In genomic region chr16:88570691-88571092, GRCh38 we compare ENCODE assay signal across 8 cellular contexts. TPM values are rescaled to one million over a fixed set of nuclear protein-coding genes. Genes with fewer than 3 reads are reported as not detected.
DNase-seq lines count a peak whose midpoint lies in the region; ATAC-seq and TF ChIP-seq lines count a peak whose summit lies in the region.

No MANE protein-coding gene starts in this region.

- peak; percentile 41 for DNase-seq in GM12865 (ENCODE audit: low read depth)
- DNase-seq in T-helper 2 cell treated with Interferon-gamma antibody and Interleukin-4, amounts not matched to agents 5 μg/mL and 100 μg/mL, for 36 hours (ENCODE audit: low spot score) = peak; percentile 46
- DNase-seq in transverse colon = peak; percentile 32
- DNase-seq in HPDE6-E6E7 (ENCODE audit: extremely low spot score) = no peak
- no peak for DNase-seq in posterior vena cava (ENCODE audit: low spot score)

- H3K27ac Mint-ChIP-seq in T-helper 2 cell treated with Interferon-gamma antibody and Interleukin-4, amounts not matched to agents 5 μg/mL and 100 μg/mL, for 36 hours = peak overlapping the region; percentile 79
- peak overlapping the region; percentile 84 for H3K27ac Mint-ChIP-seq in dendritic cell treated with granulocyte-macrophage colony-stimulating factor and Interleukin-4, amounts not matched to agents 40 ng/mL and 50 ng/mL, for 4 days

- TF ChIP-seq POLR2A in transverse colon (IDR thresholded peaks at IDR 0.05) = no peak

- WGBS in transverse colon (ENCODE audit: low coverage in 1 of 2), 2 donors = 0% methylated on average over 21 of the region's 35 CpGs; no CpG with 5 or more reads in 1 of the 2 donors

- H3K4me1 ChIP-seq in mucosa of stomach (ENCODE audit: control insufficient read depth, insufficient read depth, low read length) = peaks cover 17% of the 10 kb centered on the region
- peaks cover 11 to 22% (median 16%) of the 10 kb centered on the region in 4 donors for H3K4me1 ChIP-seq in transverse colon

- peak overlapping the region; percentile 73 for H3K9ac ChIP-seq in mucosa of stomach (ENCODE audit: low read length)

- TF ChIP-seq EP300 in transverse colon (IDR thresholded peaks at IDR 0.05; ENCODE audit: low read depth) = no peak

- H3K27me3 Mint-ChIP-seq in T-helper 2 cell treated with Interferon-gamma antibody and Interleukin-4, amounts not matched to agents 5 μg/mL and 100 μg/mL, for 36 hours (ENCODE audit: low read depth) = no peaks in the 10 kb centered on the region
- H3K27me3 Mint-ChIP-seq in dendritic cell treated with granulocyte-macrophage colony-stimulating factor and Interleukin-4, amounts not matched to agents 40 ng/mL and 50 ng/mL, for 4 days = peaks cover 1% of the 10 kb centered on the region

- in situ Hi-C loops in transverse colon (cut with MboI; ENCODE audit: low pct_ligation_motif_present in 1 of 4, low pct_unique_long_range_greater_than_20kb in 1 of 4, low sequenced_read_pairs in 3 of 4) = loop anchor here in 1 of 4 donors (25.0 kb wide), 1 partner anchor 133 kb away; no protein-coding TSS in a partner anchor

- intact Hi-C loops in dendritic cell treated with granulocyte-macrophage colony-stimulating factor and Interleukin-4, amounts not matched to agents 40 ng/mL and 50 ng/mL, for 4 days (cut with micrococcal nuclease) = loop anchor here (1.0 kb wide), 1 partner anchor 21 kb away; no protein-coding TSS in a partner anchor
- intact Hi-C loops in transverse colon (cut with DNase I; ENCODE audit: low total_unique reads) (no loop called here), posterior vena cava (cut with DNase I) (no loop called here)

- peak overlapping the region; percentile 81 to 90 (median 90) for H3K27ac ChIP-seq in transverse colon

- H3K27me3 ChIP-seq in mucosa of stomach (ENCODE audit: control insufficient read depth, insufficient read depth, low read length) = no peaks in the 10 kb centered on the region
- H3K27me3 ChIP-seq in transverse colon = no peaks in the 10 kb centered on the region

- H3K4me3 ChIP-seq in GM12865 (ENCODE audit: low read depth, low read length) (peak overlapping the region; percentile 73), mucosa of stomach (ENCODE audit: low read length) (peak overlapping the region; percentile 67), transverse colon (peak overlapping the region; percentile 69 to 94 (median 92))

- no peaks in the 10 kb centered on the region for H3K9me3 Mint-ChIP-seq in T-helper 2 cell treated with Interferon-gamma antibody and Interleukin-4, amounts not matched to agents 5 μg/mL and 100 μg/mL, for 36 hours
- H3K9me3 Mint-ChIP-seq in dendritic cell treated with granulocyte-macrophage colony-stimulating factor and Interleukin-4, amounts not matched to agents 40 ng/mL and 50 ng/mL, for 4 days = no peaks in the 10 kb centered on the region

- peak; percentile 19 for ATAC-seq in HG03060 (IDR thresholded peaks at IDR 0.05; ENCODE audit: low read depth, unreplicated experiment)

- H3K36me3 ChIP-seq in mucosa of stomach (ENCODE audit: control insufficient read depth, insufficient read depth, low read length) (no peaks in the 10 kb centered on the region), transverse colon (no peaks in the 10 kb centered on the region)

- H3K9me3 ChIP-seq in mucosa of stomach (ENCODE audit: control insufficient read depth, low read length) (no peaks in the 10 kb centered on the region), transverse colon (no peaks in the 10 kb centered on the region)

- H3K4me3 Mint-ChIP-seq in T-helper 2 cell treated with Interferon-gamma antibody and Interleukin-4, amounts not matched to agents 5 μg/mL and 100 μg/mL, for 36 hours = peak overlapping the region; percentile 89
- peak overlapping the region; percentile 76 for H3K4me3 Mint-ChIP-seq in dendritic cell treated with granulocyte-macrophage colony-stimulating factor and Interleukin-4, amounts not matched to agents 40 ng/mL and 50 ng/mL, for 4 days

- H3K36me3 Mint-ChIP-seq in T-helper 2 cell treated with Interferon-gamma antibody and Interleukin-4, amounts not matched to agents 5 μg/mL and 100 μg/mL, for 36 hours (ENCODE audit: low read depth) = peaks cover 21% of the 10 kb centered on the region
- H3K36me3 Mint-ChIP-seq in dendritic cell treated with granulocyte-macrophage colony-stimulating factor and Interleukin-4, amounts not matched to agents 40 ng/mL and 50 ng/mL, for 4 days (ENCODE audit: low read depth) = peaks cover 39% of the 10 kb centered on the region

- peaks cover 26% of the 10 kb centered on the region for H3K4me1 Mint-ChIP-seq in T-helper 2 cell treated with Interferon-gamma antibody and Interleukin-4, amounts not matched to agents 5 μg/mL and 100 μg/mL, for 36 hours (ENCODE audit: low read depth)
- H3K4me1 Mint-ChIP-seq in dendritic cell treated with granulocyte-macrophage colony-stimulating factor and Interleukin-4, amounts not matched to agents 40 ng/mL and 50 ng/mL, for 4 days (ENCODE audit: low read depth) = peaks cover 34% of the 10 kb centered on the region

- no peak for TF ChIP-seq CTCF in GM12865 (IDR thresholded peaks at IDR 0.05; ENCODE audit: insufficient read depth, low read depth, low read length, missing control alignments)
- TF ChIP-seq CTCF in transverse colon (IDR thresholded peaks at IDR 0.05) = no peak

RNA-seq across cellular contexts. Expression of gene ZC3H18, which starts 0.5 kb away (rescaled TPM):
- total RNA-seq in transverse colon (10 to 100 TPM; 17.9 to 50.5 (median 25.5) TPM), posterior vena cava (10 to 100 TPM; 23.2 to 29.1 TPM)

Comparison
In these comparisons a context has a peak if more than half of its experiments do, and no peak if none do; other contexts are left out.
1. DNase-seq: peak in GM12865 (single experiment), T-helper 2 cell treated with Interferon-gamma antibody and Interleukin-4, amounts not matched to agents 5 μg/mL and 100 μg/mL, for 36 hours (single experiment) and transverse colon (single experiment); none in HPDE6-E6E7 (single experiment) and posterior vena cava (single experiment).
2. Peak in every context shown above with its lines, with median percentiles within 50 percentile points of each other: H3K4me3 ChIP-seq.